Comparison of ENCODE assay signal across 25 cellular contexts in the genomic region with DNA sequence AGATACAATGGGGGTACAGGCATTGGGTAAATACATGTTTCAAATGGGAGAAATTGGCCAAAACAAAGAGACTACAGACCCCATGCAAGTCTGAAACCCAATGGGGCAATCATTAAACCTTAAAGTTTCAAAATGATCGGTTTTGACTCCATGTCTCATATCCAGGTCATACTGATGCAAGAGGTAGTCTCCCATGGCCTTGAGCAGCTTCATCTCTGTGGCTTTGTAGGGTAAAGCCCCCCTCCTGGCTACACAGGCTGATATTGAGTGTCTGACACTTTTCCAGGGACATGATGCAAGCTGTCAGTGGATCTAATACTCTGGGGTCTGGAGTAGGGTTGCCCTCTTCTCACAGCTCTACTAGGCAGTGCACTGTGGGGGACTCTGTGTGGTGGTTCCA.
"Had no signal": no experiment of that assay in that cellular context is flagged by ENCODE, and none has a peak within 500 bp of the region (broad histone marks: within the 10 kb centered on the region; RNA-seq: fewer than 3 reads in every experiment).

No MANE protein-coding gene starts in this region.

- H3K27ac Mint-ChIP-seq: activated B cell treated with CpG ODN at 0.5 μM for 24 hours; activated CD4-positive, alpha-beta memory T cell treated with anti-CD3 and anti-CD28 coated beads for 36 hours; activated CD8-positive, alpha-beta T cell treated with anti-CD3 and anti-CD28 coated beads, Interleukin-2, amount 10 ng/mL, durations not matched to agents 7 days and 5 days; activated naive CD4-positive, alpha-beta T cell treated with anti-CD3 and anti-CD28 coated beads, Interleukin-2, amount 10 ng/mL, durations not matched to agents 7 days and 5 days; activated naive CD4-positive, alpha-beta T cell treated with anti-CD3 and anti-CD28 coated beads, Interleukin-2, amount 50 U/mL, for 72 hours; activated naive CD8-positive, alpha-beta T cell treated with anti-CD3 and anti-CD28 coated beads, Interleukin-2, amount 10 ng/mL, durations not matched to agents 7 days and 5 days; activated T-cell treated with anti-CD3 and anti-CD28 coated beads, Interleukin-2, amount 50 U/mL, for 24 hours; activated T-cell treated with anti-CD3 and anti-CD28 coated beads, Interleukin-2, amount 50 U/mL, for 72 hours; brain had no signal

- ATAC-seq: activated CD4-positive, CD25-positive, alpha-beta regulatory T cell treated with anti-CD3 and anti-CD28 coated beads, Interleukin-2, amount 50 U/mL, for 24 hours; activated CD8-positive, alpha-beta T cell treated with anti-CD3 and anti-CD28 coated beads, Interleukin-2, amount 10 ng/mL, durations not matched to agents 7 days and 5 days; activated naive CD4-positive, alpha-beta T cell treated with anti-CD3 and anti-CD28 coated beads, Interleukin-2, amount 50 U/mL, for 72 hours; activated T-cell treated with anti-CD3 and anti-CD28 coated beads, Interleukin-2, amount 50 U/mL, for 72 hours; gastroesophageal sphincter; heart right ventricle had no signal

- H3K4me3 Mint-ChIP-seq: activated B cell treated with CpG ODN at 0.5 μM for 24 hours; activated CD4-positive, alpha-beta memory T cell treated with anti-CD3 and anti-CD28 coated beads for 36 hours; activated CD8-positive, alpha-beta T cell treated with anti-CD3 and anti-CD28 coated beads, Interleukin-2, amount 10 ng/mL, durations not matched to agents 7 days and 5 days; activated naive CD4-positive, alpha-beta T cell treated with anti-CD3 and anti-CD28 coated beads, Interleukin-2, amount 10 ng/mL, durations not matched to agents 7 days and 5 days; activated naive CD8-positive, alpha-beta T cell treated with anti-CD3 and anti-CD28 coated beads, Interleukin-2, amount 10 ng/mL, durations not matched to agents 7 days and 5 days; activated T-cell treated with anti-CD3 and anti-CD28 coated beads, Interleukin-2, amount 50 U/mL, for 24 hours; activated T-cell treated with anti-CD3 and anti-CD28 coated beads, Interleukin-2, amount 50 U/mL, for 72 hours; brain had no signal

- H3K36me3 Mint-ChIP-seq: activated naive CD4-positive, alpha-beta T cell treated with anti-CD3 and anti-CD28 coated beads, Interleukin-2, amount 10 ng/mL, durations not matched to agents 7 days and 5 days; activated naive CD8-positive, alpha-beta T cell treated with anti-CD3 and anti-CD28 coated beads, Interleukin-2, amount 10 ng/mL, durations not matched to agents 7 days and 5 days had no signal

- H3K4me1 Mint-ChIP-seq: activated B cell treated with CpG ODN at 0.5 μM for 24 hours; activated naive CD4-positive, alpha-beta T cell treated with anti-CD3 and anti-CD28 coated beads, Interleukin-2, amount 10 ng/mL, durations not matched to agents 7 days and 5 days; activated naive CD8-positive, alpha-beta T cell treated with anti-CD3 and anti-CD28 coated beads, Interleukin-2, amount 10 ng/mL, durations not matched to agents 7 days and 5 days had no signal

- H3K27me3 Mint-ChIP-seq: activated B cell treated with CpG ODN at 0.5 μM for 24 hours; activated CD4-positive, alpha-beta memory T cell treated with anti-CD3 and anti-CD28 coated beads for 36 hours; activated naive CD4-positive, alpha-beta T cell treated with anti-CD3 and anti-CD28 coated beads, Interleukin-2, amount 10 ng/mL, durations not matched to agents 7 days and 5 days; activated naive CD8-positive, alpha-beta T cell treated with anti-CD3 and anti-CD28 coated beads, Interleukin-2, amount 10 ng/mL, durations not matched to agents 7 days and 5 days; activated T-cell treated with anti-CD3 and anti-CD28 coated beads, Interleukin-2, amount 50 U/mL, for 24 hours had no signal

- DNase-seq: activated B cell treated with CpG ODN at 0.5 μM for 24 hours; activated CD4-positive, alpha-beta memory T cell treated with anti-CD3 and anti-CD28 coated beads for 36 hours; activated CD4-positive, alpha-beta T cell treated with anti-CD3 and anti-CD28 coated beads for 48 hours; activated CD8-positive, alpha-beta memory T cell treated with anti-CD3 and anti-CD28 coated beads, Interleukin-2, amount 50 U/mL, for 48 hours; activated CD8-positive, alpha-beta T cell treated with anti-CD3 and anti-CD28 coated beads, Interleukin-2, amount 10 ng/mL, durations not matched to agents 7 days and 5 days; activated gamma-delta T cell; activated naive CD4-positive, alpha-beta T cell; activated naive CD4-positive, alpha-beta T cell treated with anti-CD3 and anti-CD28 coated beads, Interleukin-2, amount 10 ng/mL, durations not matched to agents 7 days and 5 days; activated naive CD8-positive, alpha-beta T cell treated with anti-CD3 and anti-CD28 coated beads, Interleukin-2, amount 10 ng/mL, durations not matched to agents 7 days and 5 days; activated T-cell treated with anti-CD3 and anti-CD28 coated beads for 4 hours; activated T-cell treated with anti-CD3 and anti-CD28 coated beads, Interleukin-2, amount 50 U/mL, for 24 hours; activated T-cell treated with anti-CD3 and anti-CD28 coated beads, Interleukin-2, amount 50 U/mL, for 72 hours; central memory CD4-positive, alpha-beta T cell; cerebellar nuclear complex; colonic mucosa; effector CD8-positive, alpha-beta T cell; esophagus squamous epithelium; foreskin melanocyte; heart right ventricle; T-helper 9 cell; WERI-Rb-1 had no signal
